Comparison of ENCODE assay signal across 28 cellular contexts in genomic region chr1:3675436-3675835, GRCh38. TPM values are rescaled to one million over a fixed set of nuclear protein-coding genes. Genes with fewer than 3 reads are reported as not detected.
DNase-seq lines count a peak whose midpoint lies in the region; ATAC-seq and TF ChIP-seq lines count a peak whose summit lies in the region.
"Had no signal": no experiment of that assay in that cellular context is flagged by ENCODE, and none has a peak within 500 bp of the region (broad histone marks: within the 10 kb centered on the region; RNA-seq: fewer than 3 reads in every experiment).

No MANE protein-coding gene starts in this region.

- 76 to 81% methylated on average over 8 to 11 of the region's 11 CpGs for WGBS in lower leg skin, 2 donors

- TF ChIP-seq CTCF in C4-2B (conservative IDR thresholded peaks at IDR 0.05) (no peak), HCT116 (IDR thresholded peaks at IDR 0.05 in 2 of 3, conservative IDR thresholded peaks at IDR 0.05 in 1 of 3; ENCODE audit: borderline replicate concordance in 1 of 3, insufficient read depth in 1 of 3, low read depth in 2 of 3, low read length in 2 of 3) (no peak), chondrocyte (IDR thresholded peaks at IDR 0.05) (no peak), lower leg skin (IDR thresholded peaks at IDR 0.05) (no peak)

- POLR2A ChIA-PET in HCT116 (lab: Charles Lee) = no interaction called here

- ATAC-seq in HCT116 = no peak
- ATAC-seq in left colon = peak; percentile 3
- ATAC-seq in HG02759 (IDR thresholded peaks at IDR 0.05; ENCODE audit: unreplicated experiment) = no peak
- ATAC-seq: activated CD8-positive, alpha-beta T cell treated with anti-CD3 and anti-CD28 coated beads for 36 hours; activated T-helper 17 cell treated with anti-CD3 and anti-CD28 coated beads, Interleukin-2, amount 50 U/mL, for 72 hours; stimulated activated naive CD8-positive, alpha-beta T cell treated with anti-CD3 and anti-CD28 coated beads, Interleukin-15, Interleukin-2, amounts not matched to agents 100 U/mL and 50 U/mL, for 24 hours had no signal

- H3K4me3 Mint-ChIP-seq in chondrocyte (ENCODE audit: unreplicated experiment) = no peak overlapping the region
- H3K4me3 Mint-ChIP-seq: activated CD8-positive, alpha-beta T cell treated with anti-CD3 and anti-CD28 coated beads for 36 hours; activated T-helper 17 cell treated with anti-CD3 and anti-CD28 coated beads, Interleukin-2, amount 50 U/mL, for 72 hours; CD14-positive monocyte; nephron had no signal

- no peaks in the 10 kb centered on the region; the same call in 1 of the 2 replicates for H4K20me1 ChIP-seq in HCT116 (ENCODE audit: insufficient read depth)

- TF ChIP-seq RAD21 in HCT116 (IDR thresholded peaks at IDR 0.05; ENCODE audit: low read depth) = no peak

- H3K4me3 ChIP-seq in HCT116 (replicated peaks in 1 of 2; ENCODE audit: low read depth in 1 of 2, low read length in 2 of 2) (no peak overlapping the region), lower leg skin (ENCODE audit: low read depth, poor library complexity, severe bottlenecking) (no peak overlapping the region)
- H3K4me3 ChIP-seq: body of pancreas, mucosa of descending colon, skin epidermis had no signal

- no peaks in the 10 kb centered on the region for H3K27me3 ChIP-seq in HCT116 (ENCODE audit: insufficient read depth, low read length)
- H3K27me3 ChIP-seq: body of pancreas had no signal

- H3K9ac ChIP-seq in HCT116 (ENCODE audit: low read length) = no peak overlapping the region
- H3K9ac ChIP-seq: KMS-11 had no signal

- intact Hi-C loops in HCT116 (cut with micrococcal nuclease) (no loop called here), left colon (cut with DNase I, micrococcal nuclease) (no loop called here), lower leg skin (cut with DNase I; ENCODE audit: low total_unique reads) (no loop called here)

- H3K27ac Mint-ChIP-seq in chondrocyte (ENCODE audit: unreplicated experiment) = no peak overlapping the region
- H3K27ac Mint-ChIP-seq: activated CD8-positive, alpha-beta T cell treated with anti-CD3 and anti-CD28 coated beads for 36 hours; activated T-helper 17 cell treated with anti-CD3 and anti-CD28 coated beads, Interleukin-2, amount 50 U/mL, for 72 hours; nephron had no signal

- DNase-seq in HCT116 (ENCODE audit: low read depth, low spot score) (no peak), chondrocyte (ENCODE audit: low spot score) (peak; percentile 89), left colon (peak in 1 of 2 donors; percentile 25), lower leg skin (ENCODE audit: low spot score in 2 of 2) (no peak), putamen (ENCODE audit: low spot score) (no peak)
- DNase-seq in activated T-cell treated with anti-CD3 and anti-CD28 coated beads, Interleukin-2, amount 50 U/mL, for 1 hour = no peak
- DNase-seq: activated CD8-positive, alpha-beta T cell treated with anti-CD3 and anti-CD28 coated beads for 36 hours; activated naive CD4-positive, alpha-beta T cell treated with anti-CD3 and anti-CD28 coated beads, Interleukin-2, amount 50 U/mL, for 16 hours; NCI-H1417 treated with DMSO at 0.1 percent for 48 hours; NCI-H2081 treated with DMSO at 0.1 percent for 48 hours; NCI-H226; NCI-H526 treated with DMSO at 0.1 percent for 48 hours; SHP77; stimulated activated naive CD8-positive, alpha-beta T cell treated with anti-CD3 and anti-CD28 coated beads, Interleukin-15, Interleukin-2, amounts not matched to agents 100 U/mL and 50 U/mL, for 24 hours; T-helper 2 cell had no signal

- TF ChIP-seq POLR2A in HCT116 (IDR thresholded peaks at IDR 0.05; ENCODE audit: borderline replicate concordance, extremely low read depth, insufficient read depth, insufficient read length) (no peak), lower leg skin (IDR thresholded peaks at IDR 0.05) (no peak)

- H3K9me3 Mint-ChIP-seq in chondrocyte (ENCODE audit: low read depth) = no peaks in the 10 kb centered on the region
- H3K9me3 Mint-ChIP-seq: activated CD8-positive, alpha-beta T cell treated with anti-CD3 and anti-CD28 coated beads for 36 hours; activated T-helper 17 cell treated with anti-CD3 and anti-CD28 coated beads, Interleukin-2, amount 50 U/mL, for 72 hours; nephron had no signal

- H3K36me3 Mint-ChIP-seq in chondrocyte (ENCODE audit: low read depth) = no peaks in the 10 kb centered on the region

- H3K79me2 ChIP-seq in HCT116 (ENCODE audit: insufficient read depth, low read length) = peaks cover 39% of the 10 kb centered on the region

- H3K9me3 ChIP-seq in HCT116 (ENCODE audit: control insufficient read depth in 1 of 2, insufficient read depth in 1 of 2, low read depth in 1 of 2, low read length in 2 of 2) = no peaks in the 10 kb centered on the region
- H3K9me3 ChIP-seq: body of pancreas, Caco-2, mucosa of descending colon had no signal

- H3K27ac ChIP-seq in C4-2B (peak overlapping the region; percentile 27), HCT116 (ENCODE audit: low read depth, low read length) (peak overlapping the region; percentile 19; the same call in 1 of the 2 replicates)
- H3K27ac ChIP-seq: body of pancreas, HL-60, KMS-11, skin epidermis had no signal

- CTCF ChIA-PET in HCT116 (lab: Charles Lee) = no interaction called here

- H3K4me1 ChIP-seq in HCT116 (ENCODE audit: control insufficient read depth in 1 of 2, insufficient read depth in 2 of 2, low read length in 2 of 2) = peaks cover 23 to 54% of the 10 kb centered on the region in 2 experiments

- peak overlapping the region; percentile 31; the same call in 1 of the 2 replicates for H3K4me2 ChIP-seq in HCT116 (ENCODE audit: low read length)
- H3K4me2 ChIP-seq: KMS-11 had no signal

- RAD21 ChIA-PET in HCT116 (lab: Charles Lee; ENCODE audit: low non-redundant PET in 1 of 2, low total read pairs in 2 of 2, uncharacterized antibody in 2 of 2, unreplicated experiment in 2 of 2) = no interaction called here

- H3K27me3 Mint-ChIP-seq in chondrocyte (ENCODE audit: low read depth) = peaks cover 11% of the 10 kb centered on the region

- H2AFZ ChIP-seq in HCT116 (ENCODE audit: low read depth, low read length, poor library complexity, severe bottlenecking) = no peak overlapping the region

- no peaks in the 10 kb centered on the region for H3K9me2 ChIP-seq in HCT116 (ENCODE audit: insufficient read depth)

- H3K4me1 Mint-ChIP-seq in chondrocyte (ENCODE audit: low read depth) = peaks cover 9% of the 10 kb centered on the region

- no TSS peak for BruUV-seq in HCT116 (replicated peaks; lab: Mats Ljungman, UMichigan)

- H3K36me3 ChIP-seq in HCT116 (ENCODE audit: control insufficient read depth in 1 of 2, insufficient read depth in 2 of 2, low read length in 2 of 2) = no peaks in the 10 kb centered on the region

TF ChIP-seq in HCT116, 20 proteins besides CTCF, POLR2A, EP300 and RAD21:
- TF ChIP-seq FOSL1 (IDR thresholded peaks at IDR 0.05; ENCODE audit: low read depth) = no peak
- TF ChIP-seq ATF3 (IDR thresholded peaks at IDR 0.05) = no peak
- TF ChIP-seq JUND (IDR thresholded peaks at IDR 0.05) = no peak
- TF ChIP-seq SP1 (IDR thresholded peaks at IDR 0.05; ENCODE audit: low read depth) = no peak
- TF ChIP-seq CBX3 (IDR thresholded peaks at IDR 0.05; ENCODE audit: low read depth) = no peak
- no peak for TF ChIP-seq EGR1 (IDR thresholded peaks at IDR 0.05; ENCODE audit: low read depth)
- no peak for TF ChIP-seq SRF (IDR thresholded peaks at IDR 0.05; ENCODE audit: low read depth)
- no peak for TF ChIP-seq YY1 (IDR thresholded peaks at IDR 0.05; ENCODE audit: extremely low read depth, insufficient replicate concordance, low read depth, low read length)
TF ChIP-seq in HCT116: peak in this region for 0.

RNA-seq across cellular contexts. Expression of gene TP73, which starts 23.1 kb away (rescaled TPM):
- total RNA-seq in HCT116 (2021; ENCODE audit: unreplicated experiment) (19.2 TPM), chondrocyte (0.05 to 0.58 TPM in 2 of 3 replicates, not detected in the other), left colon (under 1 TPM; 0.11 to 0.70 TPM), lower leg skin (10 to 100 TPM in 2 of 4 donors, 1 to 10 TPM in 2; 5.8 to 23.6 (median 11.0) TPM)
- 9.9 and 10.1 TPM in 2 replicates for polyA plus RNA-seq in HCT116 (2012)
- total RNA-seq: dermis microvascular lymphatic vessel endothelial cell, osteoblast had no signal

RNA-seq across cellular contexts. Expression of gene WRAP73, which starts 25.5 kb away (rescaled TPM):
- 51.4 TPM for total RNA-seq in HCT116 (2021; ENCODE audit: unreplicated experiment)
- 43.0 and 45.5 TPM in 2 replicates for polyA plus RNA-seq in HCT116 (2012)
- total RNA-seq in chondrocyte = 12.6 to 17.6 TPM (median 15.5 TPM) in 3 replicates
- 10 to 100 TPM; 20.1 to 23.6 TPM for total RNA-seq in left colon
- total RNA-seq in lower leg skin = 10 to 100 TPM; 12.5 to 20.6 (median 15.3) TPM

RNA-seq across cellular contexts. Expression of gene TPRG1L, which starts 50.6 kb away (rescaled TPM):
- total RNA-seq in HCT116 (2021; ENCODE audit: unreplicated experiment) = 25.6 TPM
- polyA plus RNA-seq in HCT116 (2012) = 17.6 and 18.6 TPM in 2 replicates
- 52.5 to 53.7 TPM (median 53.6 TPM) in 3 replicates for total RNA-seq in chondrocyte
- 10 to 100 TPM; 88.5 to 93.9 TPM for total RNA-seq in left colon
- total RNA-seq in lower leg skin = 10 to 100 TPM; 44.1 to 54.3 (median 52.2) TPM
